Comparison of ENCODE assay signal across 24 cellular contexts in genomic region chr15:68682330-68682729, GRCh38.
A peak's percentile ranks its signal among the peaks of the same experiment; 100 is the strongest.
DNase-seq lines count a peak whose midpoint lies in the region; ATAC-seq, FAIRE-seq and TF ChIP-seq lines count a peak whose summit lies in the region.
"Had no signal": no experiment of that assay in that cellular context is flagged by ENCODE, and none has a peak within 500 bp of the region (broad histone marks: within the 10 kb centered on the region; RNA-seq: fewer than 3 reads in every experiment).

No MANE protein-coding gene starts in this region.

- H3K4me1 Mint-ChIP-seq in neural crest cell = peaks cover 7% of the 10 kb centered on the region
- H3K4me1 Mint-ChIP-seq in T-helper 17 cell = peaks cover 6% of the 10 kb centered on the region
- H3K4me1 Mint-ChIP-seq: activated CD8-positive, alpha-beta memory T cell treated with anti-CD3 and anti-CD28 coated beads, Interleukin-2, amount 10 ng/mL, durations not matched to agents 7 days and 5 days; CD4-positive, CD25-positive, alpha-beta regulatory T cell; T-cell had no signal

- H3K27me3 Mint-ChIP-seq in neural crest cell (ENCODE audit: low read depth) = no peaks in the 10 kb centered on the region
- peaks cover 46% of the 10 kb centered on the region for H3K27me3 Mint-ChIP-seq in T-helper 17 cell
- H3K27me3 Mint-ChIP-seq: activated CD8-positive, alpha-beta memory T cell treated with anti-CD3 and anti-CD28 coated beads, Interleukin-2, amount 10 ng/mL, durations not matched to agents 7 days and 5 days; activated naive CD8-positive, alpha-beta T cell had no signal

- no peak for TF ChIP-seq CTCF in D721Med (IDR thresholded peaks at IDR 0.05; ENCODE audit: insufficient read depth, missing control alignments)
- TF ChIP-seq CTCF in coronary artery (IDR thresholded peaks at IDR 0.05) = no peak
- TF ChIP-seq CTCF in neural crest cell (conservative IDR thresholded peaks at IDR 0.05) = no peak

- H3K4me3 ChIP-seq in coronary artery = no peak overlapping the region
- H3K4me3 ChIP-seq: colonic mucosa, GM23248, vagina had no signal

- H3K4me3 Mint-ChIP-seq in neural crest cell (no peak overlapping the region), T-helper 17 cell (no peak overlapping the region)
- H3K4me3 Mint-ChIP-seq: activated CD8-positive, alpha-beta memory T cell treated with anti-CD3 and anti-CD28 coated beads, Interleukin-2, amount 10 ng/mL, durations not matched to agents 7 days and 5 days; activated naive CD8-positive, alpha-beta T cell; activated T-helper 1 cell treated with anti-CD3 and anti-CD28 coated beads, Interleukin-12 subunit alpha, Interleukin-12 subunit beta, Interleukin-2, Interleukin-4 antibody, amounts not matched to agents 30 ng/mL and 10 ng/mL and 1 ng/mL, durations not matched to agents 14 hours and 24 hours and 36 hours; CD4-positive, CD25-positive, alpha-beta regulatory T cell; T-cell had no signal

- FAIRE-seq in D721Med (lab: Jason Lieb, UNC) (peak; percentile 95), H54 (lab: Jason Lieb, UNC) (no peak)
- FAIRE-seq: GM12891 had no signal

- peak; percentile 76 for DNase-seq in D721Med (ENCODE audit: insufficient read length, low spot score)
- peak; percentile 97 to 99 for DNase-seq in NCI-H524 (lab: John Stamatoyannopoulos, UW)
- DNase-seq in coronary artery (ENCODE audit: low spot score) = peak; percentile 24
- DNase-seq in neural crest cell (ENCODE audit: low read depth, low spot score) = no peak
- no peak for DNase-seq in H54 (ENCODE audit: insufficient read length, low spot score)
- DNase-seq in NCI-H446 treated with DMSO at 0.1 percent for 48 hours (lab: John Stamatoyannopoulos, UW) = no peak
- DNase-seq in NOMO-1 treated with DMSO at 0.1 percent for 48 hours (lab: John Stamatoyannopoulos, UW; ENCODE audit: unreplicated experiment) = no peak
- no peak for DNase-seq in T-helper 17 cell
- DNase-seq: activated CD4-positive, alpha-beta T cell treated with anti-CD3 and anti-CD28 coated beads for 4 hours; activated CD8-positive, alpha-beta memory T cell treated with anti-CD3 and anti-CD28 coated beads, Interleukin-2, amount 10 ng/mL, durations not matched to agents 7 days and 5 days; CD4-positive, CD25-positive, alpha-beta regulatory T cell; colonic mucosa; DMS53; GM23248; NCI-H526 treated with DMSO at 0.1 percent for 48 hours; PC-3; SIG-M5; stimulated activated CD4-positive, alpha-beta T cell treated with anti-CD3 and anti-CD28 coated beads, Interleukin-12 subunit alpha, Interleukin-12 subunit beta, amount 100 ng/mL, for 4 hours; stimulated activated CD8-positive, alpha-beta memory T cell treated with anti-CD3 and anti-CD28 coated beads, Interleukin-4, amount 100 ng/mL, for 48 hours; T-cell had no signal

- no peaks in the 10 kb centered on the region for H3K9me3 ChIP-seq in T-helper 17 cell (ENCODE audit: control insufficient read depth, low read length, poor library complexity, severe bottlenecking)
- H3K9me3 ChIP-seq: colonic mucosa, vagina had no signal

- no peaks in the 10 kb centered on the region for H3K9me3 Mint-ChIP-seq in neural crest cell
- H3K9me3 Mint-ChIP-seq: activated T-helper 1 cell treated with anti-CD3 and anti-CD28 coated beads, Interleukin-12 subunit alpha, Interleukin-12 subunit beta, Interleukin-2, Interleukin-4 antibody, amounts not matched to agents 30 ng/mL and 10 ng/mL and 1 ng/mL, durations not matched to agents 14 hours and 24 hours and 36 hours; CD4-positive, CD25-positive, alpha-beta regulatory T cell; T-cell had no signal

- H3K27ac Mint-ChIP-seq in neural crest cell (ENCODE audit: unreplicated experiment) (peak overlapping the region; percentile 12), T-helper 17 cell (no peak overlapping the region)
- H3K27ac Mint-ChIP-seq: activated CD8-positive, alpha-beta memory T cell treated with anti-CD3 and anti-CD28 coated beads, Interleukin-2, amount 10 ng/mL, durations not matched to agents 7 days and 5 days; activated naive CD8-positive, alpha-beta T cell; activated T-helper 1 cell treated with anti-CD3 and anti-CD28 coated beads, Interleukin-12 subunit alpha, Interleukin-12 subunit beta, Interleukin-2, Interleukin-4 antibody, amounts not matched to agents 30 ng/mL and 10 ng/mL and 1 ng/mL, durations not matched to agents 14 hours and 24 hours and 36 hours; CD4-positive, CD25-positive, alpha-beta regulatory T cell; T-cell had no signal

- H3K27ac ChIP-seq in coronary artery = no peak overlapping the region
- H3K27ac ChIP-seq: colonic mucosa, GM23248, vagina had no signal

- no peak for ATAC-seq in T-helper 17 cell
- ATAC-seq: activated CD8-positive, alpha-beta memory T cell treated with anti-CD3 and anti-CD28 coated beads, Interleukin-2, amount 10 ng/mL, durations not matched to agents 7 days and 5 days; PC-3; T-cell had no signal

- TF ChIP-seq POLR2A in H54 (IDR thresholded peaks at IDR 0.05; ENCODE audit: low read depth, low read length) = no peak

- no peaks in the 10 kb centered on the region for H3K36me3 Mint-ChIP-seq in neural crest cell (ENCODE audit: low read depth)
- no peaks in the 10 kb centered on the region for H3K36me3 Mint-ChIP-seq in T-helper 17 cell (ENCODE audit: low read depth)
- H3K36me3 Mint-ChIP-seq: activated CD8-positive, alpha-beta memory T cell treated with anti-CD3 and anti-CD28 coated beads, Interleukin-2, amount 10 ng/mL, durations not matched to agents 7 days and 5 days; activated naive CD8-positive, alpha-beta T cell; CD4-positive, CD25-positive, alpha-beta regulatory T cell; T-cell had no signal

Comparison
In these comparisons a context has a peak if more than half of its experiments do, and no peak if none do; other contexts are left out.
1. DNase-seq: peak in D721Med (single experiment), NCI-H524 (2 of 2) and coronary artery (single experiment); none in neural crest cell (single experiment), H54 (single experiment), NCI-H446 treated with DMSO at 0.1 percent for 48 hours (single experiment), NOMO-1 treated with DMSO at 0.1 percent for 48 hours (single experiment) and T-helper 17 cell (0 of 3).